In genomic region chr22:25134451-25134850, GRCh38 we compare ENCODE assay signal across 18 cellular contexts.
DNase-seq lines count a peak whose midpoint lies in the region; ATAC-seq, FAIRE-seq and TF ChIP-seq lines count a peak whose summit lies in the region.
"Had no signal": no experiment of that assay in that cellular context is flagged by ENCODE, and none has a peak within 500 bp of the region (broad histone marks: within the 10 kb centered on the region; RNA-seq: fewer than 3 reads in every experiment).

No MANE protein-coding gene starts in this region.

- H4K20me1 ChIP-seq in keratinocyte (ENCODE audit: control insufficient read depth, extremely low read depth, insufficient read depth, low read length) = peaks cover 3% of the 10 kb centered on the region

- H3K27me3 ChIP-seq in right cardiac atrium (ENCODE audit: control insufficient read depth, insufficient read depth) = no peaks in the 10 kb centered on the region
- H3K27me3 ChIP-seq in keratinocyte (ENCODE audit: control insufficient read depth, extremely low read depth, insufficient read depth, low read length) = no peaks in the 10 kb centered on the region
- no peaks in the 10 kb centered on the region for H3K27me3 ChIP-seq in prostate gland (replicated peaks; ENCODE audit: insufficient read depth)

- 77% methylated on average over 2 of the region's 2 CpGs for WGBS in right cardiac atrium
- 25% methylated on average over 2 of the region's 2 CpGs for WGBS in prostate gland

- TF ChIP-seq CTCF in keratinocyte (optimal IDR thresholded peaks at IDR 0.05 in 1 of 3, IDR thresholded peaks at IDR 0.05 in 1 of 3, conservative IDR thresholded peaks at IDR 0.05 in 1 of 3; ENCODE audit: extremely low read depth in 1 of 3, insufficient read depth in 2 of 3, low read length in 3 of 3) (no peak), prostate gland (IDR thresholded peaks at IDR 0.05) (no peak)

- peaks cover 27% of the 10 kb centered on the region for H3K36me3 Mint-ChIP-seq in activated CD4-positive, alpha-beta T cell treated with anti-CD3 and anti-CD28 coated beads, Interleukin-2, amount 10 ng/mL, durations not matched to agents 7 days and 5 days (ENCODE audit: low read depth)

- POLR2A ChIA-PET in activated CD4-positive, alpha-beta T cell treated with anti-CD3 and anti-CD28 coated beads, Interleukin-2, amount 10 ng/mL, durations not matched to agents 7 days and 5 days (lab: Charles Lee) = no interaction called here

- ATAC-seq in right cardiac atrium = no peak
- no peak for ATAC-seq in left cardiac atrium
- ATAC-seq in HG03520 (IDR thresholded peaks at IDR 0.05; ENCODE audit: unreplicated experiment) = no peak
- ATAC-seq in GM18870 (IDR thresholded peaks at IDR 0.05; ENCODE audit: unreplicated experiment) = no peak
- ATAC-seq: GM23338 had no signal

- no peak overlapping the region for H3K4me3 Mint-ChIP-seq in activated CD4-positive, alpha-beta T cell treated with anti-CD3 and anti-CD28 coated beads, Interleukin-2, amount 10 ng/mL, durations not matched to agents 7 days and 5 days
- H3K4me3 Mint-ChIP-seq: CD4-positive, alpha-beta memory T cell; endodermal cell; GM23338 had no signal

- dilution Hi-C loops in keratinocyte (cut with MboI; ENCODE audit: extremely low pct_ligation_motif_present, low sequenced_read_pairs) = no loop called here

- no peak for DNase-seq in right cardiac atrium
- no peak for DNase-seq in left cardiac atrium
- DNase-seq in keratinocyte (ENCODE audit: low read depth, low spot score) = no peak
- peak; percentile 67 for DNase-seq in prostate gland (ENCODE audit: low spot score)
- no peak for DNase-seq in activated CD4-positive, alpha-beta T cell treated with anti-CD3 and anti-CD28 coated beads, Interleukin-2, amount 10 ng/mL, durations not matched to agents 7 days and 5 days
- no peak for DNase-seq in 8988T
- DNase-seq: activated CD4-positive, alpha-beta T cell treated with anti-CD3 and anti-CD28 coated beads, Interleukin-2, amount 50 U/mL, for 4 hours; activated naive CD4-positive, alpha-beta T cell treated with Interleukin-2 at 50 U/mL for 16 hours; activated T-cell treated with anti-CD3 and anti-CD28 coated beads for 4 hours; aorta; CD4-positive, alpha-beta memory T cell; DND-41; endodermal cell; hypothalamus; nucleus accumbens had no signal

- TF ChIP-seq POLR2A in prostate gland (IDR thresholded peaks at IDR 0.05) = no peak

- H3K27ac ChIP-seq in right cardiac atrium (ENCODE audit: low read length) (peak overlapping the region; percentile 49), keratinocyte (ENCODE audit: control insufficient read depth, insufficient read depth, low read length) (no peak overlapping the region), prostate gland (peak overlapping the region; percentile 63 to 70)

- no peak overlapping the region for H2AFZ ChIP-seq in keratinocyte (ENCODE audit: control insufficient read depth, low read length)
- H2AFZ ChIP-seq: GM23338 had no signal

- H3K27me3 Mint-ChIP-seq in activated CD4-positive, alpha-beta T cell treated with anti-CD3 and anti-CD28 coated beads, Interleukin-2, amount 10 ng/mL, durations not matched to agents 7 days and 5 days = no peaks in the 10 kb centered on the region
- H3K27me3 Mint-ChIP-seq: CD4-positive, alpha-beta memory T cell had no signal

- H3K36me3 ChIP-seq in keratinocyte (ENCODE audit: control insufficient read depth in 2 of 2, extremely low read depth in 1 of 2, insufficient read depth in 2 of 2, low read length in 2 of 2) (peaks cover 0 to 3% of the 10 kb centered on the region in 2 experiments), prostate gland (no peaks in the 10 kb centered on the region)

- H3K9ac ChIP-seq in keratinocyte (ENCODE audit: control insufficient read depth, extremely low read depth, insufficient read depth, low read length) = no peak overlapping the region

- no peaks in the 10 kb centered on the region for H3K79me2 ChIP-seq in keratinocyte (ENCODE audit: control insufficient read depth, insufficient read depth, low read length)

- H3K4me3 ChIP-seq in right cardiac atrium (ENCODE audit: low read length) (no peak overlapping the region), keratinocyte (ENCODE audit: control insufficient read depth in 2 of 3, extremely low read depth in 1 of 3, insufficient read depth in 2 of 3, low read depth in 1 of 3, low read length in 3 of 3) (no peak overlapping the region), prostate gland (no peak overlapping the region)
- H3K4me3 ChIP-seq: GM23338 had no signal

- H3K27ac Mint-ChIP-seq in activated CD4-positive, alpha-beta T cell treated with anti-CD3 and anti-CD28 coated beads, Interleukin-2, amount 10 ng/mL, durations not matched to agents 7 days and 5 days = no peak overlapping the region
- H3K27ac Mint-ChIP-seq: CD4-positive, alpha-beta memory T cell; endodermal cell; GM23338 had no signal

- CTCF ChIA-PET in activated CD4-positive, alpha-beta T cell treated with anti-CD3 and anti-CD28 coated beads, Interleukin-2, amount 10 ng/mL, durations not matched to agents 7 days and 5 days (lab: Charles Lee) = no interaction called here

- H3K9me1 ChIP-seq in keratinocyte (ENCODE audit: control insufficient read depth, extremely low read depth, insufficient read depth, low read length) = no peaks in the 10 kb centered on the region

- FAIRE-seq in keratinocyte (lab: Jason Lieb, UNC) = peak; percentile 23

- H3K9me3 ChIP-seq in right cardiac atrium (ENCODE audit: control insufficient read depth, low read length) (no peaks in the 10 kb centered on the region), keratinocyte (ENCODE audit: control insufficient read depth, low read depth, low read length) (no peaks in the 10 kb centered on the region), prostate gland (no peaks in the 10 kb centered on the region)

- H3K4me1 ChIP-seq in right cardiac atrium (ENCODE audit: control insufficient read depth, insufficient read depth, low read length) (peaks cover 5% of the 10 kb centered on the region), keratinocyte (ENCODE audit: control insufficient read depth, extremely low read depth, insufficient read depth, low read length) (peaks cover 13% of the 10 kb centered on the region), prostate gland (replicated peaks) (peaks cover 23% of the 10 kb centered on the region)

- H3K4me1 Mint-ChIP-seq in activated CD4-positive, alpha-beta T cell treated with anti-CD3 and anti-CD28 coated beads, Interleukin-2, amount 10 ng/mL, durations not matched to agents 7 days and 5 days = peaks cover 6% of the 10 kb centered on the region
- H3K4me1 Mint-ChIP-seq: CD4-positive, alpha-beta memory T cell had no signal

- intact Hi-C loops in right cardiac atrium (cut with DNase I) (no loop called here), left cardiac atrium (cut with DNase I) (no loop called here), prostate gland (cut with DNase I) (no loop called here)

- peaks cover 5% of the 10 kb centered on the region for H3K9me3 Mint-ChIP-seq in activated CD4-positive, alpha-beta T cell treated with anti-CD3 and anti-CD28 coated beads, Interleukin-2, amount 10 ng/mL, durations not matched to agents 7 days and 5 days

- H3K4me2 ChIP-seq in keratinocyte (ENCODE audit: control insufficient read depth, extremely low read depth, insufficient read depth, low read depth, low read length) = no peak overlapping the region
- H3K4me2 ChIP-seq: GM23338 had no signal
